In genomic region chr21:26845750-26846035, GRCh38 we compare ENCODE assay signal across 8 cellular contexts. TPM values are rescaled to one million over a fixed set of nuclear protein-coding genes. Genes with fewer than 3 reads are reported as not detected.
DNase-seq lines count a peak whose midpoint lies in the region; ATAC-seq and TF ChIP-seq lines count a peak whose summit lies in the region.

No MANE protein-coding gene starts in this region.

- peaks cover 0 to 3% (median 0%) of the 10 kb centered on the region in 5 donors for H3K9me3 Mint-ChIP-seq in CD8-positive, alpha-beta memory T cell
- no peaks in the 10 kb centered on the region for H3K9me3 Mint-ChIP-seq in progenitor cell of endocrine pancreas (ENCODE audit: low read depth)

- CTCF ChIA-PET in CD8-positive, alpha-beta memory T cell (lab: Charles Lee) = interaction anchor here (2.3 kb wide), 1 partner anchor 1900 kb away, joined by 5 read pairs; no protein-coding TSS in a partner anchor

- H3K27ac Mint-ChIP-seq in CD8-positive, alpha-beta memory T cell = peak overlapping the region in 2 of 8 donors; percentile 57 to 78
- H3K27ac Mint-ChIP-seq in progenitor cell of endocrine pancreas = peak overlapping the region; percentile 99

- POLR2A ChIA-PET in CD8-positive, alpha-beta memory T cell (lab: Charles Lee) = no interaction called here

- H3K36me3 Mint-ChIP-seq in CD8-positive, alpha-beta memory T cell = no peaks in the 10 kb centered on the region
- peaks cover 12% of the 10 kb centered on the region for H3K36me3 Mint-ChIP-seq in progenitor cell of endocrine pancreas (ENCODE audit: insufficient read depth)

- H3K36me3 ChIP-seq in CD8-positive, alpha-beta memory T cell (ENCODE audit: insufficient read depth, low read length) = no peaks in the 10 kb centered on the region

- H3K4me1 ChIP-seq in CD8-positive, alpha-beta memory T cell (ENCODE audit: insufficient read depth, low read length) = peaks cover 15% of the 10 kb centered on the region

- H3K27ac ChIP-seq in CD8-positive, alpha-beta memory T cell (ENCODE audit: low read depth, low read length) = no peak overlapping the region
- H3K27ac ChIP-seq in VCaP = peak overlapping the region; percentile 97

- peaks cover 28 to 67% of the 10 kb centered on the region in 2 donors for H3K27me3 Mint-ChIP-seq in CD8-positive, alpha-beta memory T cell
- H3K27me3 Mint-ChIP-seq in progenitor cell of endocrine pancreas = peaks cover 8% of the 10 kb centered on the region

- peak overlapping the region; percentile 34 to 93 (median 81) for H3K4me3 Mint-ChIP-seq in CD8-positive, alpha-beta memory T cell
- H3K4me3 Mint-ChIP-seq in progenitor cell of endocrine pancreas (ENCODE audit: low read depth) = peak overlapping the region; percentile 85

- ATAC-seq in HG03280 (IDR thresholded peaks at IDR 0.05; ENCODE audit: unreplicated experiment) = no peak

- H3K9me3 ChIP-seq in CD8-positive, alpha-beta memory T cell (ENCODE audit: low read length) = no peaks in the 10 kb centered on the region

- in situ Hi-C loops in GM13976 (cut with MboI; ENCODE audit: low sequenced_read_pairs, unreplicated experiment) = loop anchor here (25.0 kb wide), 2 partner anchors 867 to 1892 kb away; no protein-coding TSS in a partner anchor

- peaks cover 28 to 36% (median 35%) of the 10 kb centered on the region in 3 donors for H3K4me1 Mint-ChIP-seq in CD8-positive, alpha-beta memory T cell
- H3K4me1 Mint-ChIP-seq in progenitor cell of endocrine pancreas (ENCODE audit: low read depth) = peaks cover 25% of the 10 kb centered on the region

- H3K4me3 ChIP-seq in CD8-positive, alpha-beta memory T cell (ENCODE audit: low read length) = peak overlapping the region; percentile 34
- peak overlapping the region; percentile 99 for H3K4me3 ChIP-seq in fibroblast of villous mesenchyme (ENCODE audit: low read depth, low read length)

- DNase-seq in CD8-positive, alpha-beta memory T cell = no peak
- DNase-seq in fibroblast of villous mesenchyme (ENCODE audit: low read depth) (no peak), progenitor cell of endocrine pancreas (ENCODE audit: low spot score, unreplicated experiment) (no peak), NCI-H1417 treated with DMSO at 0.1 percent for 48 hours (lab: John Stamatoyannopoulos, UW) (no peak), KG1 (lab: John Stamatoyannopoulos, UW) (no peak), GM13976 (ENCODE audit: low spot score) (no peak)

- TF ChIP-seq CTCF in VCaP (conservative IDR thresholded peaks at IDR 0.05) (no peak), fibroblast of villous mesenchyme (IDR thresholded peaks at IDR 0.05; ENCODE audit: insufficient read depth, low read depth, low read length) (peak; percentile 16), progenitor cell of endocrine pancreas (IDR thresholded peaks at IDR 0.05; ENCODE audit: unreplicated experiment) (peak; percentile 10), GM13976 (IDR thresholded peaks at IDR 0.05; ENCODE audit: borderline replicate concordance, control extremely low read depth, extremely low read depth, insufficient read depth, missing control alignments) (no peak)

- peaks cover 19% of the 10 kb centered on the region for H3K27me3 ChIP-seq in CD8-positive, alpha-beta memory T cell (ENCODE audit: insufficient read depth, low read length, poor library complexity, severe bottlenecking)

RNA-seq across cellular contexts. Expression of gene ADAMTS1, which starts 0.5 kb away (rescaled TPM):
- not detected for total RNA-seq in CD8-positive, alpha-beta memory T cell
- polyA plus RNA-seq in CD8-positive, alpha-beta memory T cell = 0.87 TPM
- 177 and 589 TPM in 2 replicates for total RNA-seq in fibroblast of villous mesenchyme
- total RNA-seq in progenitor cell of endocrine pancreas = 11.6 and 12.7 TPM in 2 replicates

Comparison
In these comparisons a context has a peak if more than half of its experiments do, and no peak if none do; other contexts are left out.
1. CTCF ChIP-seq: peak in fibroblast of villous mesenchyme (single experiment) and progenitor cell of endocrine pancreas (single experiment); none in VCaP (single experiment) and GM13976 (single experiment).
2. RNA of gene ADAMTS1, which starts 0.5 kb away (total RNA-seq): 177 to 589 TPM in fibroblast of villous mesenchyme; 11.6 to 12.7 TPM in progenitor cell of endocrine pancreas and not detected in CD8-positive, alpha-beta memory T cell; every median in the first group is over 10 times any median in the second.